ENCODE assay signal across 9 cellular contexts in genomic region chr6:41683460-41684310, GRCh38. TPM values are rescaled to one million over a fixed set of nuclear protein-coding genes. Genes with fewer than 3 reads are reported as not detected.
DNase-seq lines count a peak whose midpoint lies in the region; ATAC-seq and TF ChIP-seq lines count a peak whose summit lies in the region.
"Had no signal": no experiment of that assay in that cellular context is flagged by ENCODE, and none has a peak within 500 bp of the region (broad histone marks: within the 10 kb centered on the region; RNA-seq: fewer than 3 reads in every experiment).

No MANE protein-coding gene starts in this region.

- H3K4me3 Mint-ChIP-seq in progenitor cell of endocrine pancreas (ENCODE audit: low read depth), result peak overlapping the region; percentile 41
- H3K4me3 Mint-ChIP-seq in type B pancreatic cell, result peak overlapping the region; percentile 69

- H3K4me3 ChIP-seq in adrenal gland, result peak overlapping the region in 2 of 4 donors; percentile 27 to 60

- H3K4me1 Mint-ChIP-seq in progenitor cell of endocrine pancreas (ENCODE audit: low read depth) (peaks cover 2% of the 10 kb centered on the region), type B pancreatic cell (ENCODE audit: unreplicated experiment) (peaks cover 34% of the 10 kb centered on the region)

- H3K36me3 Mint-ChIP-seq in progenitor cell of endocrine pancreas (ENCODE audit: insufficient read depth) (no peaks in the 10 kb centered on the region), type B pancreatic cell (no peaks in the 10 kb centered on the region)

- ATAC-seq in GM21447 (IDR thresholded peaks at IDR 0.05; ENCODE audit: unreplicated experiment), result peak; percentile 63
- ATAC-seq in left cardiac atrium, result peak; percentile 86 to 88

- peaks cover 15% of the 10 kb centered on the region for H3K27me3 Mint-ChIP-seq in progenitor cell of endocrine pancreas
- H3K27me3 Mint-ChIP-seq in type B pancreatic cell, result peaks cover 4% of the 10 kb centered on the region

- no peaks in the 10 kb centered on the region for H3K9me3 ChIP-seq in adrenal gland (replicated peaks in 1 of 3)

- WGBS in adrenal gland, 4 donors, result 11 to 27% (median 14%) methylated on average over 3 to 43 of the region's 43 CpGs

- no peaks in the 10 kb centered on the region for H3K9me3 Mint-ChIP-seq in progenitor cell of endocrine pancreas (ENCODE audit: low read depth)
- H3K9me3 Mint-ChIP-seq in type B pancreatic cell, result no peaks in the 10 kb centered on the region

- peak overlapping the region in 4 of 5 donors; percentile 63 to 85 (median 78) for H3K27ac ChIP-seq in adrenal gland
- H3K27ac ChIP-seq: epithelial cell of prostate had no signal

- TF ChIP-seq CTCF in adrenal gland (IDR thresholded peaks at IDR 0.05) (peak; percentile 67 to 91 (median 86)), progenitor cell of endocrine pancreas (IDR thresholded peaks at IDR 0.05; ENCODE audit: unreplicated experiment) (peak; percentile 97), type B pancreatic cell (conservative IDR thresholded peaks at IDR 0.05) (peak; percentile 97)

- peaks cover 17 to 31% of the 10 kb centered on the region in 2 donors for H3K4me1 ChIP-seq in adrenal gland (replicated peaks in 1 of 2)

- DNase-seq in COR-L47 (lab: John Stamatoyannopoulos, UW) (peak; percentile 40), LoVo (ENCODE audit: low spot score) (peak; percentile 63), T-helper 1 cell (peak; percentile 45 to 72 (median 67)), adrenal gland (peak; percentile 71 to 88 (median 83)), left cardiac atrium (peak; percentile 89), progenitor cell of endocrine pancreas (ENCODE audit: low spot score, unreplicated experiment) (peak; percentile 76), type B pancreatic cell (ENCODE audit: extremely low spot score, unreplicated experiment) (peak; percentile 86)

- H3K27ac Mint-ChIP-seq in progenitor cell of endocrine pancreas, result no peak overlapping the region
- H3K27ac Mint-ChIP-seq in type B pancreatic cell, result no peak overlapping the region

- peak in 1 of 2 donors; percentile 24 for TF ChIP-seq POLR2A in adrenal gland (IDR thresholded peaks at IDR 0.05)

- H3K27me3 ChIP-seq in adrenal gland, result no peaks in the 10 kb centered on the region

- intact Hi-C loops in adrenal gland (cut with DNase I) (loop anchor here (2.0 to 10.0 kb wide), 4 partner anchors 81 to 316 kb away; no protein-coding TSS in a partner anchor), left cardiac atrium (cut with DNase I) (loop anchor here (1.0 to 10.0 kb wide), 4 partner anchors 80 to 315 kb away; no protein-coding TSS in a partner anchor)

- peaks cover 0 to 31% of the 10 kb centered on the region in 2 donors for H3K36me3 ChIP-seq in adrenal gland (replicated peaks in 1 of 2)

RNA-seq across cellular contexts. Expression of gene MDFI, which starts 45.4 kb away (rescaled TPM):
- total RNA-seq in adrenal gland (10 to 100 TPM in 4 of 8 donors, 1 to 10 TPM in 4; 5.1 to 26.6 (median 9.7) TPM), left cardiac atrium (1 to 10 TPM; 9.2 TPM), progenitor cell of endocrine pancreas (48.3 and 59.4 TPM in 2 replicates), type B pancreatic cell (ENCODE audit: low replicate concordance) (53.9 and 94.5 TPM in 2 replicates)
- polyA plus RNA-seq in adrenal gland, result 10 to 100 TPM in 2 of 3 donors, under 1 TPM in 1; 0.44 to 12.8 (median 12.6) TPM

RNA-seq across cellular contexts. Expression of gene TFEB, which starts 51.7 kb away (rescaled TPM):
- total RNA-seq in adrenal gland (10 to 100 TPM; 13.3 to 27.1 (median 20.2) TPM), left cardiac atrium (10 to 100 TPM; 33.3 to 34.6 TPM), progenitor cell of endocrine pancreas (0.48 and 0.55 TPM in 2 replicates), type B pancreatic cell (ENCODE audit: low replicate concordance) (4.6 and 6.2 TPM in 2 replicates)
- polyA plus RNA-seq in adrenal gland, result 10 to 100 TPM in 2 of 3 donors, 1 to 10 TPM in 1; 2.1 to 47.2 (median 18.4) TPM
